ENCODE assay signal across 21 cellular contexts in the genomic region with DNA sequence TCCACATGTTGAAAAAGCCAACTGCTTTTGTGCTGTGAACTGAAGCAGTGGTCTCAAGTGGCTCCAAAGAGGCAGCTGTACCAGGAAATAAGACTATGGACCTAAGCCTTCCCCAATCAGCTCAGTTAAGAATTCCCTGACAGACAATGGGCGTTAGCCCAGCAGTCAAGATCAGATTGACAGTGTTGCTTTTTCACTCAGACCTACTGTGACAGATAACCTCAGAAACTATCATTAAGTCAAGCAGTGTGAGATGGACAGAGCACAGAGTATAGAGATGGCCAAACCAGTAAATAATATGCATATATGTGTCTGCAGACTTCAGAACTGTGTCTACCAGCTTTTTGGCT.
DNase-seq lines count a peak whose midpoint lies in the region; ATAC-seq and TF ChIP-seq lines count a peak whose summit lies in the region.
"Had no signal": no experiment of that assay in that cellular context is flagged by ENCODE, and none has a peak within 500 bp of the region (broad histone marks: within the 10 kb centered on the region; RNA-seq: fewer than 3 reads in every experiment).

No MANE protein-coding gene starts in this region.

- no peaks in the 10 kb centered on the region for H3K36me3 ChIP-seq in colonic mucosa
- no peaks in the 10 kb centered on the region for H3K36me3 ChIP-seq in trophoblast cell (ENCODE audit: control insufficient read depth in 1 of 2, insufficient read depth in 2 of 2, low read length in 2 of 2)
- H3K36me3 ChIP-seq: SJCRH30 had no signal

- H3K4ac ChIP-seq in trophoblast cell (ENCODE audit: low read depth, low read length) = no peak overlapping the region

- H3K79me1 ChIP-seq in trophoblast cell (ENCODE audit: low read length) = peaks cover 2% of the 10 kb centered on the region

- H4K12ac ChIP-seq in trophoblast cell (ENCODE audit: low read depth, low read length) = no peak overlapping the region

- H3K4me3 ChIP-seq in colonic mucosa = no peak overlapping the region
- H3K4me3 ChIP-seq in trophoblast cell (ENCODE audit: low read depth, low read length) = no peak overlapping the region
- H3K4me3 ChIP-seq: coronary artery, SJCRH30 had no signal

- no peaks in the 10 kb centered on the region for H3K4me1 ChIP-seq in colonic mucosa
- peaks cover 4 to 16% of the 10 kb centered on the region in 2 experiments for H3K4me1 ChIP-seq in trophoblast cell (ENCODE audit: control insufficient read depth in 1 of 2, insufficient read depth in 2 of 2, low read length in 2 of 2)
- H3K4me1 ChIP-seq: SJCRH30 had no signal

- no peak overlapping the region for H3K4me3 Mint-ChIP-seq in stimulated activated naive CD8-positive, alpha-beta T cell treated with anti-CD3 and anti-CD28 coated beads, Interleukin-15, amount 100 ng/mL, for 72 hours
- H3K4me3 Mint-ChIP-seq: activated CD8-positive, alpha-beta T cell treated with anti-CD3 and anti-CD28 coated beads, Interleukin-2, amount 10 ng/mL, durations not matched to agents 7 days and 5 days; activated naive CD4-positive, alpha-beta T cell treated with anti-CD3 and anti-CD28 coated beads, Interleukin-2, amount 50 U/mL, for 24 hours; mesothelial cell of epicardium; nephron progenitor cell had no signal

- H3K27me3 ChIP-seq in colonic mucosa (no peaks in the 10 kb centered on the region), trophoblast cell (ENCODE audit: insufficient read depth, low read length) (no peaks in the 10 kb centered on the region)
- H3K27me3 ChIP-seq: SJCRH30 had no signal

- H3K9ac ChIP-seq in colonic mucosa (ENCODE audit: low read depth in 2 of 2, low read length in 2 of 2) (peak overlapping the region in 1 of 2 donors; percentile 0), trophoblast cell (ENCODE audit: low read length) (peak overlapping the region; percentile 31)

- no peaks in the 10 kb centered on the region for H3K27me3 Mint-ChIP-seq in stimulated activated naive CD8-positive, alpha-beta T cell treated with anti-CD3 and anti-CD28 coated beads, Interleukin-15, amount 100 ng/mL, for 72 hours
- H3K27me3 Mint-ChIP-seq: activated naive CD4-positive, alpha-beta T cell treated with anti-CD3 and anti-CD28 coated beads, Interleukin-2, amount 50 U/mL, for 24 hours had no signal

- no peak overlapping the region for H3K27ac Mint-ChIP-seq in stimulated activated naive CD8-positive, alpha-beta T cell treated with anti-CD3 and anti-CD28 coated beads, Interleukin-15, amount 100 ng/mL, for 72 hours
- H3K27ac Mint-ChIP-seq: activated CD8-positive, alpha-beta T cell treated with anti-CD3 and anti-CD28 coated beads, Interleukin-2, amount 10 ng/mL, durations not matched to agents 7 days and 5 days; activated naive CD4-positive, alpha-beta T cell treated with anti-CD3 and anti-CD28 coated beads, Interleukin-2, amount 50 U/mL, for 24 hours; mesothelial cell of epicardium; nephron progenitor cell had no signal

- no peak overlapping the region for H2AFZ ChIP-seq in trophoblast cell (ENCODE audit: insufficient read depth, low read length, poor library complexity)

- WGBS in trophoblast cell (ENCODE audit: extremely low coverage, insufficient coverage, insufficient read length) = no CpG with 5 or more reads among the region's 1 CpG

- H3K27ac ChIP-seq in colonic mucosa (no peak overlapping the region), trophoblast cell (ENCODE audit: low read depth, low read length) (peak overlapping the region; percentile 8)
- H3K27ac ChIP-seq: coronary artery, SJCRH30 had no signal

- H4K91ac ChIP-seq in trophoblast cell (ENCODE audit: low read depth, low read length) = peak overlapping the region; percentile 31

- H3K9me3 ChIP-seq in colonic mucosa (no peaks in the 10 kb centered on the region), trophoblast cell (ENCODE audit: insufficient read depth, low read depth, low read length) (peaks cover 3% of the 10 kb centered on the region)

- no peak overlapping the region for H3K14ac ChIP-seq in trophoblast cell (ENCODE audit: low read length)

- no peak for ATAC-seq in stimulated activated naive CD8-positive, alpha-beta T cell treated with anti-CD3 and anti-CD28 coated beads, Interleukin-15, amount 100 ng/mL, for 72 hours
- ATAC-seq: activated CD8-positive, alpha-beta T cell treated with anti-CD3 and anti-CD28 coated beads, Interleukin-2, amount 10 ng/mL, durations not matched to agents 7 days and 5 days had no signal

- TF ChIP-seq CTCF in colonic mucosa (IDR thresholded peaks at IDR 0.05) = no peak

- H2AK5ac ChIP-seq in trophoblast cell (ENCODE audit: low read length) = no peak overlapping the region

- H3K79me2 ChIP-seq in trophoblast cell (ENCODE audit: control insufficient read depth, insufficient read depth, low read length, poor library complexity) = no peaks in the 10 kb centered on the region

- peaks cover 14% of the 10 kb centered on the region for H3K4me1 Mint-ChIP-seq in stimulated activated naive CD8-positive, alpha-beta T cell treated with anti-CD3 and anti-CD28 coated beads, Interleukin-15, amount 100 ng/mL, for 72 hours

- no peak overlapping the region for H3K23ac ChIP-seq in trophoblast cell (ENCODE audit: low read length)

- no peak overlapping the region for H2BK12ac ChIP-seq in trophoblast cell (ENCODE audit: low read length)

- H2BK120ac ChIP-seq in trophoblast cell (ENCODE audit: insufficient read depth, low read length, poor library complexity) = no peak overlapping the region

- peaks cover 4 to 9% of the 10 kb centered on the region in 2 donors for H3K9me3 Mint-ChIP-seq in stimulated activated naive CD8-positive, alpha-beta T cell treated with anti-CD3 and anti-CD28 coated beads, Interleukin-15, amount 100 ng/mL, for 72 hours
- H3K9me3 Mint-ChIP-seq: activated naive CD4-positive, alpha-beta T cell treated with anti-CD3 and anti-CD28 coated beads, Interleukin-2, amount 50 U/mL, for 24 hours had no signal

- H3K18ac ChIP-seq in trophoblast cell (ENCODE audit: low read length) = no peak overlapping the region

- no peak overlapping the region for H4K8ac ChIP-seq in trophoblast cell (ENCODE audit: low read depth, low read length)

- H2BK5ac ChIP-seq in trophoblast cell (ENCODE audit: low read depth, low read length, poor library complexity) = no peak overlapping the region

- DNase-seq in DMS79 (lab: John Stamatoyannopoulos, UW) (peak; percentile 65), NCI-H187 (lab: John Stamatoyannopoulos, UW) (peak; percentile 25 to 46), colonic mucosa (peak; percentile 17), trophoblast cell (no peak), UCSD-AML1 (lab: John Stamatoyannopoulos, UW; ENCODE audit: unreplicated experiment) (no peak), HPDE6-E6E7 (ENCODE audit: extremely low spot score) (no peak)
- DNase-seq in stimulated activated naive CD8-positive, alpha-beta T cell treated with anti-CD3 and anti-CD28 coated beads, Interleukin-15, amount 100 ng/mL, for 72 hours = no peak
- DNase-seq: activated CD4-positive, CD25-positive, alpha-beta regulatory T cell; activated CD8-positive, alpha-beta T cell treated with anti-CD3 and anti-CD28 coated beads, Interleukin-2, amount 10 ng/mL, durations not matched to agents 7 days and 5 days; activated T-cell treated with anti-CD3 and anti-CD28 coated beads, Interleukin-2, amount 50 U/mL, for 48 hours; foreskin fibroblast; GOT3; Kasumi-1; NCI-H1105; NCI-H69; nephron progenitor cell; SJCRH30; T-helper 2 cell had no signal

- H3K4me2 ChIP-seq in trophoblast cell (ENCODE audit: low read length) = no peak overlapping the region

- intact Hi-C loops in colonic mucosa (cut with DNase I) = no loop called here

Comparison
In these comparisons a context has a peak if more than half of its experiments do, and no peak if none do; other contexts are left out.
1. DNase-seq: peak in DMS79 (single experiment), NCI-H187 (2 of 2) and colonic mucosa (single experiment); none in trophoblast cell (0 of 2), UCSD-AML1 (single experiment), HPDE6-E6E7 (single experiment) and stimulated activated naive CD8-positive, alpha-beta T cell treated with anti-CD3 and anti-CD28 coated beads, Interleukin-15, amount 100 ng/mL, for 72 hours (0 of 2).